In genomic region chr20:3092611-3093379, GRCh38 we compare ENCODE assay signal across 6 cellular contexts. TPM values are rescaled to one million over a fixed set of nuclear protein-coding genes. Genes with fewer than 3 reads are reported as not detected.
DNase-seq lines count a peak whose midpoint lies in the region; ATAC-seq and TF ChIP-seq lines count a peak whose summit lies in the region.

No MANE protein-coding gene starts in this region.

- no peaks in the 10 kb centered on the region; the same call in 1 of the 2 replicates for H3K27me3 ChIP-seq in BE2C

- ATAC-seq in GM18858 (IDR thresholded peaks at IDR 0.05; ENCODE audit: unreplicated experiment) (no peak), GM18519 (IDR thresholded peaks at IDR 0.05; ENCODE audit: low FRiP score, unreplicated experiment) (no peak)

- TF ChIP-seq CTCF in BE2C (IDR thresholded peaks at IDR 0.05; ENCODE audit: low read depth, low read length), result no peak

- H3K4me3 ChIP-seq in BE2C (ENCODE audit: low read depth, low read length), result peak overlapping the region; percentile 52

- H3K4me1 ChIP-seq in BE2C, result no peaks in the 10 kb centered on the region; the same call in 1 of the 2 replicates

- H3K36me3 ChIP-seq in BE2C, result no peaks in the 10 kb centered on the region

- H3K9me3 ChIP-seq in BE2C, result no peaks in the 10 kb centered on the region

- DNase-seq in BE2C (peak; percentile 57), activated T-cell treated with anti-CD3 and anti-CD28 coated beads for 4 hours (peak; percentile 37), iPS-NIHi7 (ENCODE audit: extremely low spot score) (peak; percentile 71), medulla oblongata (ENCODE audit: extremely low spot score) (no peak)

RNA-seq across cellular contexts. Expression of gene AVP, which starts 8.3 kb away (rescaled TPM):
- polyA plus RNA-seq in BE2C (2012; ENCODE audit: insufficient read depth, insufficient read length, low read depth), result not detected

RNA-seq across cellular contexts. Expression of gene OXT, which starts 21.4 kb away (rescaled TPM):
- not detected for polyA plus RNA-seq in BE2C (2012; ENCODE audit: insufficient read depth, insufficient read length, low read depth)

RNA-seq across cellular contexts. Expression of gene MRPS26, which starts 46.9 kb away (rescaled TPM):
- polyA plus RNA-seq in BE2C (2012; ENCODE audit: insufficient read depth, insufficient read length, low read depth), result 123 TPM

RNA-seq across cellular contexts. Expression of gene GNRH2, which starts 49.4 kb away (rescaled TPM):
- polyA plus RNA-seq in BE2C (2012; ENCODE audit: insufficient read depth, insufficient read length, low read depth), result not detected
